8 cellular contexts compared by ENCODE assay signal in the genomic region with DNA sequence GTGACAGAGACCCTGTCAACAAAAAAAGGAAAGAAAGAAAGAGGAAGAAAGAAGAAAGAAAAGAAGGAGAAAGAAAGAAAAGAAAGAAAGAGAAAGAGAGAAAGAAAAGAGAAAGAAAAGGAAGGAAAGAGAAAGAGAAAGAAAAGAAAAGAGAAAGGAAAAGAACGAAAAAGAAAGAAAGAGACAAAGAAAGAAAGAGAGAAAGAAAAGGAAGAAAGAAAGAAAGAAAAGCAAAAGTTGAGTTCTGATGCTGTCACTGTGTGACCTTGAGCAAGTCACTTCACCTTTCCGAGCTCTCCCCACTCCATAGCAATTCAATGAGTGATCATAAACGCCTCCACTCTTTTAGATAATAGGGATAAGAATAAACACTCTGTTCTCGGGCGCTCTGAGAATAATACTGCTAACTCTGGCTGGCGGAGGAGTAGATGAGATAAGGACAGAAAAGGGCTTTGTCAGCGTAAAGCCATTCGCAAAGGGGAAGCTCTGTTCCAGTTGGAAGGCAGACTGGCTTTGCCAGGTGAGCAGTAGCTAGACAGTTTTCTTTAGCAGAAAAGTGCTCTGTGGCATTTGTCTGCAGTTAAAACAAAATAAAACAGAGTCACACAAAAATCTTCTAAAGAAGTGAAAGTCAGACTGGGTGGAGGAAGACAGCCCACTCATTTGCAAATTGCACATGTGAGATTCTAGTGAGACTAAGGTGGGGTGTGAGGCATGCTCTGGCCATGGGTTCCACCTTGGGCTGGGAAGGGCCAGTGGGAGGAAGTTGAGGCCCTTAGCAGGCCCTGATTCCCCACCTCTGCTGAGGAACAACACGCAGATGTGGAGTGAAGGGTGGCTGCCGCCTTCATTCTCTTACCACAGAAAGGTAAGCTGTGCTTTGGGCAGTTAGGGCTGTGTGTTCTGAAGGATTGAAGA. TPM values are rescaled to one million over a fixed set of nuclear protein-coding genes. Genes with fewer than 3 reads are reported as not detected.
DNase-seq lines count a peak whose midpoint lies in the region; ATAC-seq and TF ChIP-seq lines count a peak whose summit lies in the region.

No MANE protein-coding gene starts in this region.

- peaks cover 9 to 10% of the 10 kb centered on the region in 2 donors for H3K4me1 Mint-ChIP-seq in natural killer cell treated with Interleukin-12 subunit alpha and Interleukin-12 subunit beta and Interleukin-15 and Interleukin-18, amount 100 ng/mL, for 72 hours (ENCODE audit: low read depth in 2 of 2)

- intact Hi-C loops in mammary epithelial cell (cut with micrococcal nuclease), result no loop called here

- peak overlapping the region; percentile 52 for H3K4me3 ChIP-seq in MM.1S (ENCODE audit: low read length)
- no peak overlapping the region for H3K4me3 ChIP-seq in mammary epithelial cell (replicated peaks in 1 of 3; ENCODE audit: insufficient read depth in 1 of 3, low read depth in 2 of 3, low read length in 3 of 3)

- H3K79me2 ChIP-seq in MM.1S (ENCODE audit: low read length), result no peaks in the 10 kb centered on the region
- H3K79me2 ChIP-seq in mammary epithelial cell (ENCODE audit: insufficient read depth, low read length), result no peaks in the 10 kb centered on the region

- H3K4me2 ChIP-seq in MM.1S (ENCODE audit: low read depth, low read length) (peak overlapping the region; percentile 55), mammary epithelial cell (ENCODE audit: insufficient read depth, low read depth, low read length) (peak overlapping the region; percentile 54)

- peaks cover 4% of the 10 kb centered on the region for H3F3A ChIP-seq in MM.1S (ENCODE audit: insufficient read depth, low read length)

- H3K9me3 Mint-ChIP-seq in natural killer cell treated with Interleukin-12 subunit alpha and Interleukin-12 subunit beta and Interleukin-15 and Interleukin-18, amount 100 ng/mL, for 72 hours, result no peaks in the 10 kb centered on the region

- TF ChIP-seq CTCF in MM.1S (IDR thresholded peaks at IDR 0.05; ENCODE audit: low read length) (no peak), mammary epithelial cell (conservative IDR thresholded peaks at IDR 0.05 in 1 of 2, IDR thresholded peaks at IDR 0.05 in 1 of 2; ENCODE audit: extremely low read depth in 1 of 2, insufficient read depth in 1 of 2, low read depth in 1 of 2, low read length in 2 of 2) (no peak)

- H3K27ac Mint-ChIP-seq in natural killer cell treated with Interleukin-12 subunit alpha and Interleukin-12 subunit beta and Interleukin-15 and Interleukin-18, amount 100 ng/mL, for 72 hours, result peak overlapping the region; percentile 4

- DNase-seq in MM.1S (peak; percentile 69), mammary epithelial cell (peak; percentile 76), EL (no peak), KG1 (lab: John Stamatoyannopoulos, UW) (no peak), NCI-H2081 treated with DMSO at 0.1 percent for 48 hours (lab: John Stamatoyannopoulos, UW) (no peak)
- DNase-seq in natural killer cell treated with Interleukin-12 subunit alpha and Interleukin-12 subunit beta and Interleukin-15 and Interleukin-18, amount 100 ng/mL, for 72 hours (ENCODE audit: low spot score), result no peak

- H3K9me3 ChIP-seq in MM.1S (replicated peaks; ENCODE audit: insufficient read depth, low read length) (no peaks in the 10 kb centered on the region), mammary epithelial cell (replicated peaks; ENCODE audit: insufficient read depth, low read length) (no peaks in the 10 kb centered on the region)

- ATAC-seq in GM19351 (IDR thresholded peaks at IDR 0.05; ENCODE audit: unreplicated experiment), result peak; percentile 78
- ATAC-seq in natural killer cell treated with Interleukin-12 subunit alpha and Interleukin-12 subunit beta and Interleukin-15 and Interleukin-18, amount 100 ng/mL, for 72 hours, result no peak
- no peak for ATAC-seq in HG03025 (IDR thresholded peaks at IDR 0.05; ENCODE audit: low FRiP score, unreplicated experiment)

- H3K9me2 ChIP-seq in MM.1S (replicated peaks; ENCODE audit: insufficient read depth, low read length), result no peaks in the 10 kb centered on the region

- peak overlapping the region; percentile 28 for H3K4me3 Mint-ChIP-seq in natural killer cell treated with Interleukin-12 subunit alpha and Interleukin-12 subunit beta and Interleukin-15 and Interleukin-18, amount 100 ng/mL, for 72 hours

- H3K27me3 ChIP-seq in MM.1S (replicated peaks; ENCODE audit: insufficient read depth, low read length) (no peaks in the 10 kb centered on the region), mammary epithelial cell (ENCODE audit: insufficient read depth, low read length) (no peaks in the 10 kb centered on the region)

- H3K9ac ChIP-seq in MM.1S (ENCODE audit: low read length) (peak overlapping the region; percentile 2; the same call in 1 of the 2 replicates), mammary epithelial cell (ENCODE audit: insufficient read depth, low read length) (peak overlapping the region; percentile 69)

- no peaks in the 10 kb centered on the region for H4K20me1 ChIP-seq in MM.1S (ENCODE audit: insufficient read depth, low read length)
- H4K20me1 ChIP-seq in mammary epithelial cell (ENCODE audit: insufficient read depth, low read length), result no peaks in the 10 kb centered on the region

- H3K36me3 ChIP-seq in MM.1S (replicated peaks; ENCODE audit: insufficient read depth, low read length), result no peaks in the 10 kb centered on the region
- H3K36me3 ChIP-seq in mammary epithelial cell (ENCODE audit: insufficient read depth, low read length), result no peaks in the 10 kb centered on the region

- CTCF ChIA-PET in mammary epithelial cell (lab: Charles Lee; ENCODE audit: low non-redundant PET), result no interaction called here

- 18% methylated on average over 9 of the region's 10 CpGs for WGBS in mammary epithelial cell (ENCODE audit: low coverage, missing lambda C conversion rate)

- no peaks in the 10 kb centered on the region for H3K27me3 Mint-ChIP-seq in natural killer cell treated with Interleukin-12 subunit alpha and Interleukin-12 subunit beta and Interleukin-15 and Interleukin-18, amount 100 ng/mL, for 72 hours

- dilution Hi-C loops in mammary epithelial cell (cut with HindIII; ENCODE audit: low sequenced_read_pairs), result no loop called here

- peak overlapping the region; percentile 21; the same call in 1 of the 2 replicates for H3K27ac ChIP-seq in MM.1S (ENCODE audit: low read length)
- H3K27ac ChIP-seq in mammary epithelial cell (ENCODE audit: insufficient read depth, low read depth, low read length), result peak overlapping the region; percentile 96

- BruUV-seq in mammary epithelial cell (replicated peaks; lab: Mats Ljungman, UMichigan), result TSS peak; percentile 46

- H3K4me1 ChIP-seq in MM.1S (ENCODE audit: low read length) (peaks cover 7% of the 10 kb centered on the region; the same call in 1 of the 2 replicates), mammary epithelial cell (ENCODE audit: insufficient read depth, low read length) (peaks cover 41% of the 10 kb centered on the region)

- in situ Hi-C loops in mammary epithelial cell (cut with MboI; ENCODE audit: low sequenced_read_pairs in 2 of 2), result no loop called here

- peak overlapping the region; percentile 22 for H2AFZ ChIP-seq in MM.1S (ENCODE audit: low read length)
- H2AFZ ChIP-seq in mammary epithelial cell (ENCODE audit: low read depth, low read length), result peak overlapping the region; percentile 36

- H3K36me3 Mint-ChIP-seq in natural killer cell treated with Interleukin-12 subunit alpha and Interleukin-12 subunit beta and Interleukin-15 and Interleukin-18, amount 100 ng/mL, for 72 hours, result no peaks in the 10 kb centered on the region

RNA-seq across cellular contexts. Expression of a gene that starts 9.6 kb away (rescaled TPM):
- 1,000 to 10,000 TPM in 1 of 2 donors, 100 to 1,000 TPM in 1; 930 to 1,038 TPM for total RNA-seq in mammary epithelial cell
- 415 TPM for polyA plus RNA-seq in mammary epithelial cell
- polyA minus RNA-seq in mammary epithelial cell, result 1,694 TPM
- total RNA-seq in natural killer cell treated with Interleukin-12 subunit alpha and Interleukin-12 subunit beta and Interleukin-15 and Interleukin-18, amount 100 ng/mL, for 72 hours, result 10 to 100 TPM in 1 of 2 donors, 1 to 10 TPM in 1; 5.9 to 15.4 TPM

Comparison
In these comparisons a context has a peak if more than half of its experiments do, and no peak if none do; other contexts are left out.
1. DNase-seq: peak in MM.1S (single experiment) and mammary epithelial cell (single experiment); none in natural killer cell treated with Interleukin-12 subunit alpha and Interleukin-12 subunit beta and Interleukin-15 and Interleukin-18, amount 100 ng/mL, for 72 hours (single experiment), EL (single experiment), KG1 (single experiment) and NCI-H2081 treated with DMSO at 0.1 percent for 48 hours (single experiment).
2. RNA of a gene that starts 9.6 kb away (total RNA-seq): 930 to 1,038 TPM in mammary epithelial cell; 5.9 to 15.4 TPM in natural killer cell treated with Interleukin-12 subunit alpha and Interleukin-12 subunit beta and Interleukin-15 and Interleukin-18, amount 100 ng/mL, for 72 hours; every median in the first group is over 10 times any median in the second.